ENCODE assay signal across 11 cellular contexts in genomic region chr21:25188639-25189038, GRCh38.
DNase-seq lines count a peak whose midpoint lies in the region; ATAC-seq, FAIRE-seq and TF ChIP-seq lines count a peak whose summit lies in the region.
"Had no signal": no experiment of that assay in that cellular context is flagged by ENCODE, and none has a peak within 500 bp of the region (broad histone marks: within the 10 kb centered on the region; RNA-seq: fewer than 3 reads in every experiment).

No MANE protein-coding gene starts in this region.

- no peak for FAIRE-seq in urothelium cell line (lab: Jason Lieb, UNC)

- H3K27ac Mint-ChIP-seq in Caco-2 (ENCODE audit: unreplicated experiment): no peak overlapping the region

- peak overlapping the region; percentile 54; the same call in 1 of the 2 replicates for H3K4me3 ChIP-seq in OCI-LY3 (ENCODE audit: low read length)
- no peak overlapping the region for H3K4me3 ChIP-seq in osteoblast (ENCODE audit: insufficient read depth, low read length)
- H3K4me3 ChIP-seq in Caco-2 (ENCODE audit: low read depth, low read length): no peak overlapping the region
- H3K4me3 ChIP-seq: SK-N-MC had no signal

- H3K27ac ChIP-seq in OCI-LY3 (ENCODE audit: low read length): peak overlapping the region; percentile 99
- H3K27ac ChIP-seq in osteoblast (ENCODE audit: low read depth, low read length): no peak overlapping the region
- H3K27ac ChIP-seq: SK-N-MC had no signal

- no peaks in the 10 kb centered on the region for H3K4me1 Mint-ChIP-seq in Caco-2 (ENCODE audit: low read depth, unreplicated experiment)

- H3K4me2 ChIP-seq in OCI-LY3 (ENCODE audit: low read length) (peak overlapping the region; percentile 68), osteoblast (ENCODE audit: insufficient read depth, low read length) (no peak overlapping the region)

- H3K36me3 ChIP-seq in OCI-LY3 (replicated peaks; ENCODE audit: low read depth, low read length) (peaks cover 24% of the 10 kb centered on the region), osteoblast (ENCODE audit: insufficient read depth, low read length) (no peaks in the 10 kb centered on the region), Caco-2 (ENCODE audit: control insufficient read depth, insufficient read depth, low read length) (no peaks in the 10 kb centered on the region)

- peaks cover 67% of the 10 kb centered on the region for H3K4me1 ChIP-seq in OCI-LY3 (ENCODE audit: low read length)
- H3K4me1 ChIP-seq in osteoblast (ENCODE audit: insufficient read depth, low read length): no peaks in the 10 kb centered on the region
- H3K4me1 ChIP-seq in Caco-2: no peaks in the 10 kb centered on the region

- POLR2A ChIA-PET in Caco-2 (lab: Charles Lee): no interaction called here

- H3K36me3 Mint-ChIP-seq in Caco-2 (ENCODE audit: insufficient read depth, unreplicated experiment): no peaks in the 10 kb centered on the region

- H3K4me3 Mint-ChIP-seq in Caco-2 (ENCODE audit: unreplicated experiment): no peak overlapping the region

- H2AFZ ChIP-seq in OCI-LY3 (ENCODE audit: low read depth, low read length) (no peak overlapping the region), osteoblast (ENCODE audit: low read length) (no peak overlapping the region)

- intact Hi-C loops in head of caudate nucleus (cut with DNase I): no loop called here
- intact Hi-C loops in Caco-2 (cut with micrococcal nuclease; ENCODE audit: unreplicated experiment): no loop called here

- H4K20me1 ChIP-seq in OCI-LY3 (ENCODE audit: insufficient read depth, low read length): no peaks in the 10 kb centered on the region
- no peaks in the 10 kb centered on the region for H4K20me1 ChIP-seq in osteoblast (ENCODE audit: insufficient read depth, low read length)

- no peaks in the 10 kb centered on the region for H3K27me3 ChIP-seq in OCI-LY3 (ENCODE audit: low read depth, low read length)
- H3K27me3 ChIP-seq in osteoblast (ENCODE audit: insufficient read depth, low read length): no peaks in the 10 kb centered on the region
- H3K27me3 ChIP-seq in Caco-2 (replicated peaks; ENCODE audit: control insufficient read depth, insufficient read depth, low read length): no peaks in the 10 kb centered on the region

- H3K9me3 Mint-ChIP-seq in Caco-2 (ENCODE audit: unreplicated experiment): no peaks in the 10 kb centered on the region

- ATAC-seq in GM18517 (IDR thresholded peaks at IDR 0.05; ENCODE audit: unreplicated experiment) (peak; percentile 87), GM19467 (IDR thresholded peaks at IDR 0.05; ENCODE audit: unreplicated experiment) (peak; percentile 49), HG02943 (IDR thresholded peaks at IDR 0.05; ENCODE audit: low read depth, unreplicated experiment) (peak; percentile 57)

- no peak for TF ChIP-seq CTCF in OCI-LY3 (IDR thresholded peaks at IDR 0.05; ENCODE audit: low read depth, low read length)
- no peak for TF ChIP-seq CTCF in osteoblast (IDR thresholded peaks at IDR 0.05; ENCODE audit: extremely low read depth, low read depth, low read length)
- no peak for TF ChIP-seq CTCF in Caco-2 (IDR thresholded peaks at IDR 0.05; ENCODE audit: insufficient read depth in 1 of 2, low read depth in 1 of 2, low read length in 1 of 2, severe bottlenecking in 1 of 2, unreplicated experiment in 1 of 2)

- CTCF ChIA-PET in Caco-2 (lab: Charles Lee): no interaction called here

- no peaks in the 10 kb centered on the region for H3K27me3 Mint-ChIP-seq in Caco-2 (ENCODE audit: insufficient read depth, unreplicated experiment)

- no TSS peak for BruUV-seq in Caco-2 (replicated peaks; lab: Mats Ljungman, UMichigan)

- peak overlapping the region; percentile 92 for H3K9ac ChIP-seq in OCI-LY3 (ENCODE audit: low read length)

- H3K79me2 ChIP-seq in OCI-LY3 (ENCODE audit: low read length) (no peaks in the 10 kb centered on the region), osteoblast (ENCODE audit: insufficient read depth, low read length) (no peaks in the 10 kb centered on the region)

- DNase-seq in osteoblast (ENCODE audit: insufficient read length, low spot score, missing footprints) (no peak), urothelium cell line (ENCODE audit: low spot score) (no peak), head of caudate nucleus (no peak), Caco-2 (no peak)
- DNase-seq: KBM-7, NCI-H510A had no signal

- H3K9me3 ChIP-seq in OCI-LY3 (ENCODE audit: insufficient read depth, low read length) (no peaks in the 10 kb centered on the region), osteoblast (ENCODE audit: low read depth, low read length) (no peaks in the 10 kb centered on the region), Caco-2 (no peaks in the 10 kb centered on the region)
